ENCODE assay signal across 9 cellular contexts in genomic region chr13:19572280-19572679, GRCh38. TPM values are rescaled to one million over a fixed set of nuclear protein-coding genes. Genes with fewer than 3 reads are reported as not detected.
"Had no signal": no experiment of that assay in that cellular context is flagged by ENCODE, and none has a peak within 500 bp of the region (broad histone marks: within the 10 kb centered on the region; RNA-seq: fewer than 3 reads in every experiment).

No MANE protein-coding gene starts in this region.

- DNase-seq: GDM1, GF-D8 had no signal

- FAIRE-seq: G401.6, GM12878, GM12891, GM12892, GM18507, GM19239 had no signal

- H3K4me3 ChIP-seq: GM12878 had no signal

RNA-seq across cellular contexts. Expression of gene TPTE2, which starts 10.9 kb away (rescaled TPM):
- total RNA-seq: G401 had no signal
